Comparison of ENCODE assay signal across 9 cellular contexts in genomic region chr4:166501941-166502382, GRCh38.
A peak's percentile ranks its signal among the peaks of the same experiment; 100 is the strongest.
DNase-seq lines count a peak whose midpoint lies in the region; ATAC-seq and TF ChIP-seq lines count a peak whose summit lies in the region.
"Had no signal": no experiment of that assay in that cellular context is flagged by ENCODE, and none has a peak within 500 bp of the region (broad histone marks: within the 10 kb centered on the region; RNA-seq: fewer than 3 reads in every experiment).

No MANE protein-coding gene starts in this region.

- peak in 5 of 7 donors; percentile 7 to 52 (median 21) for DNase-seq in adrenal gland
- DNase-seq in nephron progenitor cell = peak; percentile 53
- no peak for DNase-seq in SK-N-DZ (ENCODE audit: low spot score)
- no peak for DNase-seq in activated CD8-positive, alpha-beta memory T cell treated with anti-CD3 and anti-CD28 coated beads, Interleukin-2, amount 10 ng/mL, durations not matched to agents 7 days and 5 days
- no peak for DNase-seq in dorsolateral prefrontal cortex
- DNase-seq: IMR-90 had no signal

- intact Hi-C loops in adrenal gland (cut with DNase I) = no loop called here
- intact Hi-C loops in dorsolateral prefrontal cortex (cut with DNase I) = no loop called here

- H3K27ac Mint-ChIP-seq in nephron progenitor cell = no peak overlapping the region
- H3K27ac Mint-ChIP-seq in activated CD8-positive, alpha-beta memory T cell treated with anti-CD3 and anti-CD28 coated beads, Interleukin-2, amount 10 ng/mL, durations not matched to agents 7 days and 5 days = no peak overlapping the region

- CTCF ChIA-PET in activated CD8-positive, alpha-beta memory T cell treated with anti-CD3 and anti-CD28 coated beads, Interleukin-2, amount 10 ng/mL, durations not matched to agents 7 days and 5 days (lab: Charles Lee) = no interaction called here

- H3K27ac ChIP-seq in adrenal gland (no peak overlapping the region), dorsolateral prefrontal cortex (no peak overlapping the region)

- ATAC-seq in GM18861 (IDR thresholded peaks at IDR 0.05; ENCODE audit: unreplicated experiment) (peak; percentile 88), HG02943 (IDR thresholded peaks at IDR 0.05; ENCODE audit: low read depth, unreplicated experiment) (peak; percentile 73), GM21528 (IDR thresholded peaks at IDR 0.05; ENCODE audit: low FRiP score, unreplicated experiment) (no peak)
- ATAC-seq in activated CD8-positive, alpha-beta memory T cell treated with anti-CD3 and anti-CD28 coated beads, Interleukin-2, amount 10 ng/mL, durations not matched to agents 7 days and 5 days = no peak

- H3K4me1 Mint-ChIP-seq in nephron progenitor cell = no peaks in the 10 kb centered on the region
- H3K4me1 Mint-ChIP-seq in activated CD8-positive, alpha-beta memory T cell treated with anti-CD3 and anti-CD28 coated beads, Interleukin-2, amount 10 ng/mL, durations not matched to agents 7 days and 5 days = no peaks in the 10 kb centered on the region

- H3K36me3 Mint-ChIP-seq in nephron progenitor cell (ENCODE audit: low read depth) = no peaks in the 10 kb centered on the region
- H3K36me3 Mint-ChIP-seq in activated CD8-positive, alpha-beta memory T cell treated with anti-CD3 and anti-CD28 coated beads, Interleukin-2, amount 10 ng/mL, durations not matched to agents 7 days and 5 days = no peaks in the 10 kb centered on the region

- WGBS in adrenal gland, 4 donors = 22 to 36% (median 26%) methylated on average over 12 to 13 of the region's 13 CpGs

- H3K9me3 ChIP-seq in adrenal gland (replicated peaks in 1 of 3) = no peaks in the 10 kb centered on the region

- H3K36me3 ChIP-seq in adrenal gland (replicated peaks in 1 of 2) = no peaks in the 10 kb centered on the region

- TF ChIP-seq CTCF in adrenal gland (IDR thresholded peaks at IDR 0.05) (peak in 1 of 6 experiments; percentile 12), nephron progenitor cell (IDR thresholded peaks at IDR 0.05) (peak; percentile 67), dorsolateral prefrontal cortex (IDR thresholded peaks at IDR 0.05 in 54 of 56, conservative IDR thresholded peaks at IDR 0.05 in 2 of 56; ENCODE audit: low read depth in 1 of 56, partially characterized antibody in 56 of 56) (peak in 11 of 56 donors; percentile 14 to 45 (median 21))

- H3K4me3 ChIP-seq in adrenal gland (no peak overlapping the region), dorsolateral prefrontal cortex (no peak overlapping the region)

- H3K4me3 Mint-ChIP-seq in nephron progenitor cell = no peak overlapping the region
- no peak overlapping the region for H3K4me3 Mint-ChIP-seq in activated CD8-positive, alpha-beta memory T cell treated with anti-CD3 and anti-CD28 coated beads, Interleukin-2, amount 10 ng/mL, durations not matched to agents 7 days and 5 days

- no peak for TF ChIP-seq POLR2A in adrenal gland (IDR thresholded peaks at IDR 0.05)

- H3K9me3 Mint-ChIP-seq in nephron progenitor cell = no peaks in the 10 kb centered on the region
- peaks cover 4% of the 10 kb centered on the region for H3K9me3 Mint-ChIP-seq in activated CD8-positive, alpha-beta memory T cell treated with anti-CD3 and anti-CD28 coated beads, Interleukin-2, amount 10 ng/mL, durations not matched to agents 7 days and 5 days (ENCODE audit: low read depth)

- no peaks in the 10 kb centered on the region for H3K27me3 ChIP-seq in adrenal gland
- H3K27me3 ChIP-seq in dorsolateral prefrontal cortex = no peaks in the 10 kb centered on the region

- no peaks in the 10 kb centered on the region for H3K4me1 ChIP-seq in adrenal gland (replicated peaks in 1 of 2)

- peaks cover 4% of the 10 kb centered on the region for H3K27me3 Mint-ChIP-seq in nephron progenitor cell (ENCODE audit: low read depth, poor library complexity)
- H3K27me3 Mint-ChIP-seq in activated CD8-positive, alpha-beta memory T cell treated with anti-CD3 and anti-CD28 coated beads, Interleukin-2, amount 10 ng/mL, durations not matched to agents 7 days and 5 days = no peaks in the 10 kb centered on the region

Comparison
In these comparisons a context has a peak if more than half of its experiments do, and no peak if none do; other contexts are left out.
1. ATAC-seq: peak in GM18861 (single experiment) and HG02943 (single experiment); none in activated CD8-positive, alpha-beta memory T cell treated with anti-CD3 and anti-CD28 coated beads, Interleukin-2, amount 10 ng/mL, durations not matched to agents 7 days and 5 days (single experiment) and GM21528 (single experiment).
2. DNase-seq: peak in adrenal gland (5 of 7) and nephron progenitor cell (single experiment); none in SK-N-DZ (single experiment), activated CD8-positive, alpha-beta memory T cell treated with anti-CD3 and anti-CD28 coated beads, Interleukin-2, amount 10 ng/mL, durations not matched to agents 7 days and 5 days (single experiment) and dorsolateral prefrontal cortex (0 of 10).